In genomic region chr21:41761211-41762181, GRCh38 we compare ENCODE assay signal across 8 cellular contexts. TPM values are rescaled to one million over a fixed set of nuclear protein-coding genes. Genes with fewer than 3 reads are reported as not detected.
DNase-seq lines count a peak whose midpoint lies in the region; ATAC-seq and TF ChIP-seq lines count a peak whose summit lies in the region.

No MANE protein-coding gene starts in this region.

- H3K27ac Mint-ChIP-seq in HFFc6, result peak overlapping the region; percentile 51

- H3K4me1 ChIP-seq in SJSA1 (replicated peaks), result peaks cover 44% of the 10 kb centered on the region

- no peaks in the 10 kb centered on the region for H3K36me3 Mint-ChIP-seq in HFFc6 (ENCODE audit: low read depth)

- no peaks in the 10 kb centered on the region for H3K9me3 Mint-ChIP-seq in HFFc6

- H3K27ac ChIP-seq in SJSA1, result peak overlapping the region; percentile 23; the same call in 1 of the 2 replicates

- peaks cover 18% of the 10 kb centered on the region for H3K27me3 Mint-ChIP-seq in HFFc6 (ENCODE audit: insufficient read depth)

- H3K4me3 Mint-ChIP-seq in HFFc6, result peak overlapping the region; percentile 83

- peaks cover 34% of the 10 kb centered on the region for H3K4me1 Mint-ChIP-seq in HFFc6 (ENCODE audit: low read depth)

- H3K36me3 ChIP-seq in SJSA1, result no peaks in the 10 kb centered on the region

- TF ChIP-seq CTCF in HFFc6 (IDR thresholded peaks at IDR 0.05), result no peak

- ATAC-seq in left cardiac atrium (peak; percentile 70 to 85), HG03342 (IDR thresholded peaks at IDR 0.05; ENCODE audit: unreplicated experiment) (no peak)

- no peaks in the 10 kb centered on the region for H3K9me3 ChIP-seq in SJSA1 (replicated peaks)

- intact Hi-C loops in left cardiac atrium (cut with DNase I), result loop anchor here in 1 of 2 donors (10.0 kb wide), 1 partner anchor 87 kb away; no protein-coding TSS in a partner anchor

- H3K4me3 ChIP-seq in SJSA1, result no peak overlapping the region

- peak; percentile 42 for DNase-seq in HFFc6
- peak; percentile 62 to 68 for DNase-seq in SJSA1 (ENCODE audit: low read depth in 1 of 2, low spot score in 2 of 2)
- peak; percentile 70 for DNase-seq in left cardiac atrium
- DNase-seq in renal cortical epithelial cell (ENCODE audit: low read depth), result peak; percentile 89
- no peak for DNase-seq in ureter (ENCODE audit: low spot score)
- DNase-seq in NK-92 treated with Interleukin-12 subunit alpha and Interleukin-12 subunit beta, amount 100 ng/mL, for 24 hours (lab: John Stamatoyannopoulos, UW), result no peak
- no peak for DNase-seq in amygdala (lab: John Stamatoyannopoulos, UW)

- H3K27me3 ChIP-seq in SJSA1 (replicated peaks), result no peaks in the 10 kb centered on the region

RNA-seq across cellular contexts. Expression of gene RIPK4, which starts 5.4 kb away (rescaled TPM):
- under 1 TPM in 4 of 6 experiments, not detected in 2; 0.05 to 0.12 (median 0.07) TPM for total RNA-seq in HFFc6 (2021; fragmentation: NEBNext Ultra II Directional; extraction: Animal tissue kit (Norgen Biotek cat#: 25700))
- 0.47 and 1.7 TPM in 2 replicates for total RNA-seq in SJSA1 (2014; rRNA removed; shearing (Covaris generic))
- total RNA-seq in left cardiac atrium, result 1 to 10 TPM; 2.7 to 3.0 TPM
- total RNA-seq in renal cortical epithelial cell, result 30.6 and 65.1 TPM in 2 replicates
- 34.3 TPM for total RNA-seq in ureter

Comparison
In these comparisons a context has a peak if more than half of its experiments do, and no peak if none do; other contexts are left out.
1. DNase-seq: peak in HFFc6 (single experiment), SJSA1 (2 of 2), left cardiac atrium (single experiment) and renal cortical epithelial cell (single experiment); none in ureter (single experiment), NK-92 treated with Interleukin-12 subunit alpha and Interleukin-12 subunit beta, amount 100 ng/mL, for 24 hours (single experiment) and amygdala (0 of 56).